In the genomic region with DNA sequence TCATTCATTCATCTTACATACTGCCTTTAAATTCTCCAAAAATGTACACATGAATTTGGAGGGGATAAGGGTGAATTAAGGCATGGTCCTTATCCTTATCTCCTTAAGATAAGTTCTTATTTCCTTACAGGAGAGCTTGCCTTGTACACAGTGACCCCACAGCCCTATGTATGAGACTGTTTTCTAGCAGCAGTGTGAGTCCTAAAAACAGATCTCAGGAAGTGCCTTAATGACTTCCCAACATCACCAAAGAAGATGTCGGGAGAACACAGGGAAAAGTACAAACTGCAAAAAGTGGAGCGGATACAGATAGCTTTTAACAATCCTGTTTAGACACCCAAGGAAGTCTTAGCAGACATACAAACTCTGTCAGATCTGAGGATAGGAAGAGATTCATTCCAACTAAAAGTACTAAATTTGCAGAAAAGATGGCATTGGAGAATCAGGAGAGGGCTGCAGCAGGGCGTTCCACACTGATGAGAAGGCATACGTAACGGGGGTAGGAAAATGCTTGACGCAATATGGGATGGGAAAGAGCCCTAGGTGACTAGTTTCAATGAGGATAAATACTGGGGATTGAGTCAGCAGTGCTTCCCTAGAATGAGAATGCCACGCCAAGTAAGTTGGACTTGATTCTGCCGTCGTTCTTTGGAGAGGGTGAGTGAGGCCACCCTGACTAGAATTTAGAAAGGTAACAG, we compare ENCODE assay signal across 21 cellular contexts.
DNase-seq lines count a peak whose midpoint lies in the region; ATAC-seq, FAIRE-seq and TF ChIP-seq lines count a peak whose summit lies in the region.
"Had no signal": no experiment of that assay in that cellular context is flagged by ENCODE, and none has a peak within 500 bp of the region (broad histone marks: within the 10 kb centered on the region; RNA-seq: fewer than 3 reads in every experiment).

No MANE protein-coding gene starts in this region.

- intact Hi-C loops in HepG2 (cut with micrococcal nuclease; ENCODE audit: unreplicated experiment), result no loop called here

- H3K4me3 ChIP-seq in liver (ENCODE audit: low read depth in 1 of 3, low read length in 3 of 3), result no peak overlapping the region
- H3K4me3 ChIP-seq in HepG2 (replicated peaks in 1 of 3; ENCODE audit: insufficient read depth in 1 of 3, low read depth in 2 of 3, low read length in 3 of 3), result no peak overlapping the region
- H3K4me3 ChIP-seq: BLaER1 treated with 17β-estradiol and CSF1 and Interleukin-3, amounts not matched to agents 10 nM and 100 nM had no signal

- TF ChIP-seq RAD21 in liver (IDR thresholded peaks at IDR 0.05), result peak in 1 of 2 donors; percentile 31
- TF ChIP-seq RAD21 in HepG2 (CRISPR knock-in tag; IDR thresholded peaks at IDR 0.05), result no peak

- peaks cover 20% of the 10 kb centered on the region for H3K36me3 Mint-ChIP-seq in mesothelial cell of epicardium
- H3K36me3 Mint-ChIP-seq: CD4-positive, alpha-beta memory T cell had no signal

- no peaks in the 10 kb centered on the region for H3K36me3 ChIP-seq in liver (ENCODE audit: control insufficient read depth in 4 of 4, insufficient read depth in 3 of 4, low read depth in 1 of 4, low read length in 3 of 4)
- no peaks in the 10 kb centered on the region for H3K36me3 ChIP-seq in HepG2 (replicated peaks in 1 of 2; ENCODE audit: control insufficient read depth in 1 of 2, insufficient read depth in 2 of 2, low read length in 2 of 2)
- H3K36me3 ChIP-seq: BLaER1 treated with 17β-estradiol and CSF1 and Interleukin-3, amounts not matched to agents 10 nM and 100 nM had no signal

- POLR2A ChIA-PET in HepG2 (lab: Yijun Ruan, JAX), result no interaction called here

- 83% methylated on average over 9 of the region's 9 CpGs for WGBS in liver
- 94% methylated on average over 9 of the region's 9 CpGs for WGBS in HepG2 (ENCODE audit: low lambda C conversion rate)

- DNase-seq in HepG2 (ENCODE audit: low spot score) (no peak), left lobe of liver (ENCODE audit: low spot score) (no peak), mesothelial cell of epicardium (ENCODE audit: low spot score in 2 of 2, unreplicated experiment in 2 of 2) (no peak), ACHN (no peak), G401 (ENCODE audit: low spot score) (no peak)
- DNase-seq: 8988T; CD4-positive, alpha-beta memory T cell; DMS153; DMS79 treated with DMSO at 0.1 percent for 48 hours; EL; GDM1; HCEC 1CT; HFFc6; IMR-90; KBM-7 had no signal

- H3K4me2 ChIP-seq in HepG2 (ENCODE audit: low read depth, low read length), result no peak overlapping the region
- H3K4me2 ChIP-seq: BLaER1 treated with 17β-estradiol and CSF1 and Interleukin-3, amounts not matched to agents 10 nM and 100 nM had no signal

- peak overlapping the region; percentile 18 for H3K27ac Mint-ChIP-seq in mesothelial cell of epicardium
- H3K27ac Mint-ChIP-seq: CD4-positive, alpha-beta memory T cell; HFFc6 had no signal

- no peak overlapping the region for H2AFZ ChIP-seq in HepG2 (ENCODE audit: low read length)

- H3K9me3 ChIP-seq in liver (ENCODE audit: control insufficient read depth in 4 of 4, low read length in 3 of 4) (no peaks in the 10 kb centered on the region), HepG2 (ENCODE audit: low read length) (no peaks in the 10 kb centered on the region)

- no peaks in the 10 kb centered on the region for H4K20me1 ChIP-seq in HepG2 (ENCODE audit: insufficient read depth, low read length)
- H4K20me1 ChIP-seq: BLaER1 treated with 17β-estradiol and CSF1 and Interleukin-3, amounts not matched to agents 10 nM and 100 nM had no signal

- peaks cover 17% of the 10 kb centered on the region for H3K4me1 Mint-ChIP-seq in mesothelial cell of epicardium
- H3K4me1 Mint-ChIP-seq: CD4-positive, alpha-beta memory T cell had no signal

- H3K27me3 ChIP-seq in liver (ENCODE audit: control insufficient read depth in 4 of 4, insufficient read depth in 4 of 4, low read length in 3 of 4) (no peaks in the 10 kb centered on the region), HepG2 (ENCODE audit: control insufficient read depth in 1 of 2, insufficient read depth in 2 of 2, low read length in 2 of 2) (no peaks in the 10 kb centered on the region; a peak in 1 of 5 replicates)
- H3K27me3 ChIP-seq: BLaER1 treated with 17β-estradiol and CSF1 and Interleukin-3, amounts not matched to agents 10 nM and 100 nM had no signal

- peaks cover 3% of the 10 kb centered on the region for H3K9me3 Mint-ChIP-seq in mesothelial cell of epicardium
- H3K9me3 Mint-ChIP-seq: HFFc6 had no signal

- no peak overlapping the region for H3K9ac ChIP-seq in liver (ENCODE audit: low read depth in 1 of 2, low read length in 2 of 2)
- H3K9ac ChIP-seq in HepG2 (ENCODE audit: insufficient read depth, low read depth, low read length), result no peak overlapping the region
- H3K9ac ChIP-seq: BLaER1 treated with 17β-estradiol and CSF1 and Interleukin-3, amounts not matched to agents 10 nM and 100 nM had no signal

- TF ChIP-seq EP300 in HepG2 (IDR thresholded peaks at IDR 0.05; ENCODE audit: low read depth in 2 of 2, low read length in 2 of 2) (no peak), HepG2 (CRISPR knock-in tag; IDR thresholded peaks at IDR 0.05; ENCODE audit: borderline replicate concordance) (no peak)

- no TSS peak for BruUV-seq in HepG2 (replicated peaks; lab: Mats Ljungman, UMichigan)

- H3K4me1 ChIP-seq in liver (ENCODE audit: control insufficient read depth in 4 of 4, insufficient read depth in 4 of 4, low read length in 3 of 4) (no peaks in the 10 kb centered on the region), HepG2 (ENCODE audit: insufficient read depth, low read length) (no peaks in the 10 kb centered on the region)

- in situ Hi-C loops in HepG2 (cut with HindIII; ENCODE audit: extremely low pct_ligation_motif_present, low pct_unique_long_range_greater_than_20kb) (no loop called here), ACHN (cut with HindIII; ENCODE audit: low pct_ligation_motif_present, low pct_unique_long_range_greater_than_20kb, low sequenced_read_pairs) (no loop called here), G401 (cut with HindIII; ENCODE audit: low sequenced_read_pairs) (no loop called here)

- TF ChIP-seq POLR2A in HepG2 (IDR thresholded peaks at IDR 0.05; ENCODE audit: insufficient read depth in 1 of 2, low read depth in 2 of 2, low read length in 2 of 2), result no peak

- H3K79me2 ChIP-seq in HepG2 (ENCODE audit: insufficient read depth, low read length), result no peaks in the 10 kb centered on the region

- no peak for FAIRE-seq in HepG2 (lab: Jason Lieb, UNC)
- FAIRE-seq: GM12892, GM19239 had no signal

- no peak overlapping the region for H3K4me3 Mint-ChIP-seq in mesothelial cell of epicardium
- H3K4me3 Mint-ChIP-seq: CD4-positive, alpha-beta memory T cell; HFFc6 had no signal

- CTCF ChIA-PET in HepG2 (lab: Yijun Ruan, JAX; ENCODE audit: low intra/inter-chr PET ratio, low total read pairs), result no interaction called here

- no peaks in the 10 kb centered on the region for H3K27me3 Mint-ChIP-seq in mesothelial cell of epicardium (ENCODE audit: low read depth)

- ATAC-seq in HepG2, result no peak
- ATAC-seq in left lobe of liver, result peak; percentile 54
- ATAC-seq in HG02973 (IDR thresholded peaks at IDR 0.05; ENCODE audit: unreplicated experiment), result no peak

- TF ChIP-seq CTCF in liver (IDR thresholded peaks at IDR 0.05; ENCODE audit: low read depth, low read length, missing input control), result no peak
- no peak for TF ChIP-seq CTCF in HepG2 (CRISPR knock-in tag; IDR thresholded peaks at IDR 0.05)
- no peak for TF ChIP-seq CTCF in mesothelial cell of epicardium (IDR thresholded peaks at IDR 0.05; ENCODE audit: unreplicated experiment)

- peak overlapping the region; percentile 11 to 19 for H3K27ac ChIP-seq in liver (ENCODE audit: low read depth in 1 of 2, low read length in 2 of 2)
- no peak overlapping the region for H3K27ac ChIP-seq in HepG2 (ENCODE audit: extremely low read length, insufficient read depth, low read length)
- H3K27ac ChIP-seq: BLaER1 treated with 17β-estradiol and CSF1 and Interleukin-3, amounts not matched to agents 10 nM and 100 nM; HL-60 had no signal

TF ChIP-seq in HepG2, 621 proteins besides CTCF, POLR2A, EP300 and RAD21 (continues in another document):
- TF ChIP-seq ZFYVE20 (CRISPR knock-in tag; IDR thresholded peaks at IDR 0.05; ENCODE audit: borderline replicate concordance, low read depth) (no peak), KDM1A (CRISPR knock-in tag; IDR thresholded peaks at IDR 0.05) (no peak), HHEX (CRISPR knock-in tag; IDR thresholded peaks at IDR 0.05) (no peak), ZNF232 (CRISPR knock-in tag; IDR thresholded peaks at IDR 0.05; ENCODE audit: borderline replicate concordance) (no peak), ZNF713 (CRISPR knock-in tag; IDR thresholded peaks at IDR 0.05) (no peak), ZNF430 (CRISPR knock-in tag; IDR thresholded peaks at IDR 0.05) (no peak), ZNF766 (CRISPR knock-in tag; IDR thresholded peaks at IDR 0.05; ENCODE audit: borderline replicate concordance) (no peak), THAP9 (CRISPR knock-in tag; IDR thresholded peaks at IDR 0.05; ENCODE audit: borderline replicate concordance) (no peak), ZSCAN29 (CRISPR knock-in tag; conservative IDR thresholded peaks at IDR 0.05) (no peak), MXD4 (CRISPR knock-in tag; IDR thresholded peaks at IDR 0.05) (no peak), ZNF256 (CRISPR knock-in tag; conservative IDR thresholded peaks at IDR 0.05) (no peak), ZNF317 (CRISPR knock-in tag; IDR thresholded peaks at IDR 0.05) (no peak)
